ENCODE assay signal across 18 cellular contexts in genomic region chr1:77484926-77485325, GRCh38.
DNase-seq lines count a peak whose midpoint lies in the region; ATAC-seq and TF ChIP-seq lines count a peak whose summit lies in the region.
"Had no signal": no experiment of that assay in that cellular context is flagged by ENCODE, and none has a peak within 500 bp of the region (broad histone marks: within the 10 kb centered on the region; RNA-seq: fewer than 3 reads in every experiment).

No MANE protein-coding gene starts in this region.

- peaks cover 7% of the 10 kb centered on the region; the same call in 1 of the 2 replicates for H3K9me1 ChIP-seq in IMR-90 (ENCODE audit: insufficient read depth, low read length)

- TF ChIP-seq POLR2A in IMR-90 (IDR thresholded peaks at IDR 0.05; ENCODE audit: low read depth, low read length), result no peak

- H3K4me1 ChIP-seq in IMR-90 (ENCODE audit: control insufficient read depth, insufficient read depth, low read length), result peaks cover 3% of the 10 kb centered on the region
- H3K4me1 ChIP-seq: BLaER1, Caco-2 had no signal

- in situ Hi-C loops in IMR-90 (cut with MboI; ENCODE audit: low sequenced_read_pairs), result no loop called here

- CTCF ChIA-PET in IMR-90 (lab: Yijun Ruan, JAX), result no interaction called here

- no peak for TF ChIP-seq CTCF in HFF-Myc (IDR thresholded peaks at IDR 0.05; ENCODE audit: low read depth, low read length, missing control alignments)
- TF ChIP-seq CTCF in IMR-90 (conservative IDR thresholded peaks at IDR 0.05; ENCODE audit: low read depth, low read length), result no peak

- H3K18ac ChIP-seq in IMR-90 (ENCODE audit: low read depth, low read length), result no peak overlapping the region

- H3K36me3 ChIP-seq in IMR-90 (ENCODE audit: control insufficient read depth, insufficient read depth, low read length), result no peaks in the 10 kb centered on the region
- H3K36me3 ChIP-seq: BLaER1 had no signal

- TF ChIP-seq RAD21 in IMR-90 (IDR thresholded peaks at IDR 0.05; ENCODE audit: low read length), result no peak

- H2AK9ac ChIP-seq in IMR-90 (replicated peaks; ENCODE audit: low read depth, low read length, poor library complexity), result no peak overlapping the region

- no peak overlapping the region for H3K56ac ChIP-seq in IMR-90 (ENCODE audit: extremely low read depth, insufficient read depth, low read length)

- H2AK5ac ChIP-seq in IMR-90 (ENCODE audit: low read depth, low read length), result no peak overlapping the region

- dilution Hi-C loops in IMR-90 (cut with HindIII; ENCODE audit: low sequenced_read_pairs, unreplicated experiment), result no loop called here

- intact Hi-C loops in IMR-90 (cut with micrococcal nuclease), result no loop called here

- H3K14ac ChIP-seq in IMR-90 (replicated peaks; ENCODE audit: low read depth, low read length), result 0 out of 2 replicates have a peak overlapping the region, but pooled peaks have one; percentile 29

- no peak overlapping the region for H4K91ac ChIP-seq in IMR-90 (ENCODE audit: insufficient read depth, low read depth, low read length)

- H2AFZ ChIP-seq in IMR-90 (replicated peaks; ENCODE audit: low read length, poor library complexity), result no peak overlapping the region
- H2AFZ ChIP-seq: GM23248 had no signal

- DNase-seq in HFF-Myc (ENCODE audit: extremely low read depth, low read depth) (peak; percentile 51), IMR-90 (no peak), dermis blood vessel endothelial cell (peak; percentile 53), fibroblast of gingiva (ENCODE audit: low read depth) (peak; percentile 29), NOMO-1 treated with dmso at 0.1 percent for 144 hours (lab: John Stamatoyannopoulos, UW; ENCODE audit: unreplicated experiment) (no peak)
- no peak for DNase-seq in NK-92 treated with Interleukin-12 subunit alpha and Interleukin-12 subunit beta, amount 100 ng/mL, for 24 hours (lab: John Stamatoyannopoulos, UW)
- no peak for DNase-seq in activated T-cell treated with anti-CD3 and anti-CD28 coated beads, Interleukin-2, amount 50 U/mL, for 1 hour
- DNase-seq: Caco-2; CD4-positive, CD25-positive, alpha-beta regulatory T cell; CD8-positive, alpha-beta T cell; DMS153; DND-41; GM23248; H7; HCEC 1CT had no signal

- WGBS in IMR-90 (ENCODE audit: extremely low coverage in 2 of 2, insufficient read length in 1 of 2), 2 experiments, result no CpG with 5 or more reads among the region's 2 CpGs

- no peak overlapping the region for H3K4ac ChIP-seq in IMR-90 (ENCODE audit: low read depth, low read length)

- no peak overlapping the region for H3K23ac ChIP-seq in IMR-90 (ENCODE audit: low read depth, low read length)

- ATAC-seq in IMR-90 (ENCODE audit: low read depth) (no peak), HG02798 (IDR thresholded peaks at IDR 0.05; ENCODE audit: poor library complexity, unreplicated experiment) (no peak)
- ATAC-seq: CD8-positive, alpha-beta T cell had no signal

- H3K4me3 ChIP-seq in HFF-Myc (replicated peaks; ENCODE audit: low read depth, low read length) (no peak overlapping the region), IMR-90 (ENCODE audit: insufficient read depth, low read depth, low read length) (no peak overlapping the region)
- H3K4me3 ChIP-seq: BLaER1, GM23248 had no signal

- H3K27ac ChIP-seq in IMR-90 (ENCODE audit: insufficient read depth, low read length), result no peak overlapping the region
- H3K27ac ChIP-seq: BLaER1, C4-2B, GM23248 had no signal

- H2BK5ac ChIP-seq in IMR-90 (ENCODE audit: low read depth, low read length, poor library complexity, severe bottlenecking), result no peak overlapping the region

- POLR2A ChIA-PET in IMR-90 (lab: Charles Lee; ENCODE audit: unreplicated experiment), result no interaction called here

- H4K20me1 ChIP-seq in IMR-90 (ENCODE audit: insufficient read depth, low read length), result no peaks in the 10 kb centered on the region
- H4K20me1 ChIP-seq: BLaER1 had no signal

- H3K4me2 ChIP-seq in IMR-90 (ENCODE audit: low read depth, low read length), result no peak overlapping the region
- H3K4me2 ChIP-seq: BLaER1 had no signal

- H3K9ac ChIP-seq in IMR-90 (ENCODE audit: low read depth, low read length), result no peak overlapping the region
- H3K9ac ChIP-seq: BLaER1, GM23248 had no signal

- BruUV-seq in IMR-90 (replicated peaks; lab: Mats Ljungman, UMichigan), result no TSS peak

- no peak overlapping the region for H2BK120ac ChIP-seq in IMR-90 (ENCODE audit: low read depth, low read length)

- H2BK15ac ChIP-seq in IMR-90 (ENCODE audit: low read depth, low read length), result no peak overlapping the region

- H3K79me1 ChIP-seq in IMR-90 (ENCODE audit: low read depth in 1 of 2, low read length in 2 of 2), result no peaks in the 10 kb centered on the region

- no peak overlapping the region for H4K8ac ChIP-seq in IMR-90 (ENCODE audit: low read depth in 2 of 2, low read length in 2 of 2)

- H4K5ac ChIP-seq in IMR-90 (ENCODE audit: low read depth, low read length), result no peak overlapping the region

- H3K9me3 ChIP-seq in IMR-90 (ENCODE audit: control insufficient read depth, insufficient read depth, low read length), result no peaks in the 10 kb centered on the region
- H3K9me3 ChIP-seq: BLaER1, Caco-2 had no signal

- no peaks in the 10 kb centered on the region for H3K27me3 ChIP-seq in IMR-90 (ENCODE audit: control insufficient read depth, insufficient read depth, low read length)
- H3K27me3 ChIP-seq: BLaER1 had no signal

- no peak overlapping the region for H2BK20ac ChIP-seq in IMR-90 (ENCODE audit: low read depth, low read length)

TF ChIP-seq in IMR-90, 13 proteins besides CTCF, POLR2A, EP300 and RAD21:
- TF ChIP-seq USF2 (IDR thresholded peaks at IDR 0.05; ENCODE audit: low read depth, low read length) (no peak), CEBPB (IDR thresholded peaks at IDR 0.05; ENCODE audit: low read depth, low read length) (no peak), MAZ (IDR thresholded peaks at IDR 0.05; ENCODE audit: borderline replicate concordance, low read depth, low read length) (no peak), MXI1 (IDR thresholded peaks at IDR 0.05; ENCODE audit: borderline replicate concordance, low read depth, low read length) (no peak), MAFK (IDR thresholded peaks at IDR 0.05; ENCODE audit: low read depth, low read length) (no peak)
TF ChIP-seq in IMR-90: peak in this region for 0.

Comparison
In these comparisons a context has a peak if more than half of its experiments do, and no peak if none do; other contexts are left out.
1. DNase-seq: peak in HFF-Myc (single experiment), dermis blood vessel endothelial cell (single experiment) and fibroblast of gingiva (single experiment); none in IMR-90 (single experiment), NOMO-1 treated with dmso at 0.1 percent for 144 hours (single experiment), NK-92 treated with Interleukin-12 subunit alpha and Interleukin-12 subunit beta, amount 100 ng/mL, for 24 hours (single experiment) and activated T-cell treated with anti-CD3 and anti-CD28 coated beads, Interleukin-2, amount 50 U/mL, for 1 hour (single experiment).